In genomic region chr20:25054133-25054820, GRCh38 we compare ENCODE assay signal across 15 cellular contexts. TPM values are rescaled to one million over a fixed set of nuclear protein-coding genes. Genes with fewer than 3 reads are reported as not detected.
DNase-seq lines count a peak whose midpoint lies in the region; ATAC-seq, FAIRE-seq and TF ChIP-seq lines count a peak whose summit lies in the region.
"Had no signal": no experiment of that assay in that cellular context is flagged by ENCODE, and none has a peak within 500 bp of the region (broad histone marks: within the 10 kb centered on the region; RNA-seq: fewer than 3 reads in every experiment).

No MANE protein-coding gene starts in this region.

- H3K27ac ChIP-seq in adipose tissue (ENCODE audit: low read depth, low read length) (peak overlapping the region; percentile 32), spleen (peak overlapping the region in 7 of 8 donors; percentile 74 to 98 (median 93))
- H3K27ac ChIP-seq: PC-9 had no signal

- FAIRE-seq in GM18507 (lab: Jason Lieb, UNC): peak; percentile 76
- no peak for FAIRE-seq in GM12891 (lab: Jason Lieb, UNC)
- FAIRE-seq: TTC549 had no signal

- no peak for TF ChIP-seq CTCF in spleen (IDR thresholded peaks at IDR 0.05 in 8 of 11, conservative IDR thresholded peaks at IDR 0.05 in 3 of 11)

- H3K9me3 ChIP-seq in spleen: no peaks in the 10 kb centered on the region
- H3K9me3 ChIP-seq: adrenal gland had no signal

- H3K4me1 ChIP-seq in spleen: peaks cover 55 to 90% (median 85%) of the 10 kb centered on the region in 6 donors

- ATAC-seq in left lobe of liver: no peak

- WGBS in adipose tissue, 3 donors: 29 to 73% (median 65%) methylated on average over 3 of the region's 3 CpGs
- 52 to 68% (median 61%) methylated on average over 3 of the region's 3 CpGs for WGBS in spleen, 5 donors

- TF ChIP-seq POLR2A in spleen (IDR thresholded peaks at IDR 0.05) (no peak), GM12891 (IDR thresholded peaks at IDR 0.05; ENCODE audit: low read depth, low read length) (no peak)

- H3K36me3 ChIP-seq in spleen: peaks cover 0 to 19% (median 0%) of the 10 kb centered on the region in 6 donors
- H3K36me3 ChIP-seq: adrenal gland had no signal

- H3K4me3 ChIP-seq in spleen: peak overlapping the region in 1 of 8 donors; percentile 45
- H3K4me3 ChIP-seq: adrenal gland, PC-9 had no signal

- intact Hi-C loops in spleen (cut with DNase I; ENCODE audit: low total_unique reads): no loop called here

- no peak for DNase-seq in GM18507 (ENCODE audit: extremely low spot score, insufficient read length, low read depth)
- DNase-seq in left lobe of liver (ENCODE audit: low spot score): peak; percentile 27
- DNase-seq in spleen: peak; percentile 64
- no peak for DNase-seq in SK-N-DZ (ENCODE audit: low spot score)
- DNase-seq in NCI-H510A (lab: John Stamatoyannopoulos, UW): no peak
- DNase-seq in MV-4-11 (lab: John Stamatoyannopoulos, UW): no peak
- no peak for DNase-seq in GM12891 (ENCODE audit: insufficient read length, low spot score)
- DNase-seq: NCI-H1694; stimulated activated CD4-positive, alpha-beta T cell treated with anti-CD3 and anti-CD28 coated beads, Interleukin-15, amount 100 ng/mL, for 24 hours had no signal

- no peaks in the 10 kb centered on the region for H3K27me3 ChIP-seq in spleen (replicated peaks in 1 of 7)
- H3K27me3 ChIP-seq: adrenal gland had no signal

TF ChIP-seq in GM12891, 5 proteins besides CTCF, POLR2A, EP300 and RAD21:
- TF ChIP-seq SPI1 (IDR thresholded peaks at IDR 0.05; ENCODE audit: low read depth, low read length) (no peak), POLR2AphosphoS5 (IDR thresholded peaks at IDR 0.05; ENCODE audit: low read depth, low read length) (no peak)

RNA-seq across cellular contexts. Expression of gene ACSS1, which starts 3.7 kb away (rescaled TPM):
- polyA plus RNA-seq in adipose tissue: 10 to 100 TPM in 1 of 3 donors, 1 to 10 TPM in 2; 9.1 to 27.2 (median 9.3) TPM
- total RNA-seq in left lobe of liver: 9.9 TPM
- total RNA-seq in spleen: 10 to 100 TPM; 34.0 to 50.8 (median 41.3) TPM
- 10 to 100 TPM; 20.3 to 26.8 (median 26.3) TPM for polyA plus RNA-seq in spleen
- not detected in 2 replicates for polyA plus RNA-seq in SK-N-DZ (2014; cell fraction: cytosol; rRNA removed)
- polyA plus RNA-seq in SK-N-DZ (2014; cell fraction: nucleus; rRNA removed): 0.12 TPM in 1 of 2 replicates, not detected in the other
- 10.7 TPM for polyA plus RNA-seq in GM12891 (2012; ENCODE audit: low read depth, missing spikeins)

RNA-seq across cellular contexts. Expression of gene VSX1, which starts 27.7 kb away (rescaled TPM):
- polyA plus RNA-seq in adipose tissue (under 1 TPM in 1 of 3 donors, not detected in 2; 0.24 TPM), spleen (not detected)
- total RNA-seq in left lobe of liver (0.18 TPM), spleen (not detected)
- not detected in 2 replicates for polyA plus RNA-seq in SK-N-DZ (2014; cell fraction: cytosol; rRNA removed)
- not detected in 2 replicates for polyA plus RNA-seq in SK-N-DZ (2014; cell fraction: nucleus; rRNA removed)
- not detected for polyA plus RNA-seq in GM12891 (2012; ENCODE audit: low read depth, missing spikeins)
- total RNA-seq: fibroblast of lung, HT-29 had no signal
- polyA plus RNA-seq: fibroblast of lung had no signal

Comparison
In these comparisons a context has a peak if more than half of its experiments do, and no peak if none do; other contexts are left out.
1. DNase-seq: peak in left lobe of liver (single experiment) and spleen (single experiment); none in GM18507 (single experiment), SK-N-DZ (single experiment), NCI-H510A (single experiment), MV-4-11 (single experiment) and GM12891 (single experiment).